ENCODE assay signal across 8 cellular contexts in genomic region chr16:85395207-85395912, GRCh38.
DNase-seq lines count a peak whose midpoint lies in the region; ATAC-seq and TF ChIP-seq lines count a peak whose summit lies in the region.

No MANE protein-coding gene starts in this region.

- H3K9me3 ChIP-seq in tibial artery, result no peaks in the 10 kb centered on the region

- H3K27ac Mint-ChIP-seq in activated naive CD8-positive, alpha-beta T cell treated with anti-CD3 and anti-CD28 coated beads, Interleukin-2, amount 10 ng/mL, durations not matched to agents 7 days and 5 days, result no peak overlapping the region
- no peak overlapping the region for H3K27ac Mint-ChIP-seq in activated naive CD8-positive, alpha-beta T cell treated with anti-CD3 and anti-CD28 coated beads, Interleukin-2, amount 50 U/mL, for 24 hours

- no peaks in the 10 kb centered on the region for H3K4me1 Mint-ChIP-seq in activated naive CD8-positive, alpha-beta T cell treated with anti-CD3 and anti-CD28 coated beads, Interleukin-2, amount 10 ng/mL, durations not matched to agents 7 days and 5 days
- H3K4me1 Mint-ChIP-seq in activated naive CD8-positive, alpha-beta T cell treated with anti-CD3 and anti-CD28 coated beads, Interleukin-2, amount 50 U/mL, for 24 hours, result no peaks in the 10 kb centered on the region

- POLR2A ChIA-PET in activated naive CD8-positive, alpha-beta T cell treated with anti-CD3 and anti-CD28 coated beads, Interleukin-2, amount 10 ng/mL, durations not matched to agents 7 days and 5 days (lab: Charles Lee), result no interaction called here

- H3K4me1 ChIP-seq in tibial artery, result peaks cover 0 to 48% (median 43%) of the 10 kb centered on the region in 4 donors

- TF ChIP-seq CTCF in brain microvascular endothelial cell (IDR thresholded peaks at IDR 0.05; ENCODE audit: low read depth, low read length, missing control alignments), result no peak
- no peak for TF ChIP-seq CTCF in tibial artery (IDR thresholded peaks at IDR 0.05)

- no peaks in the 10 kb centered on the region for H3K36me3 Mint-ChIP-seq in activated naive CD8-positive, alpha-beta T cell treated with anti-CD3 and anti-CD28 coated beads, Interleukin-2, amount 10 ng/mL, durations not matched to agents 7 days and 5 days
- no peaks in the 10 kb centered on the region for H3K36me3 Mint-ChIP-seq in activated naive CD8-positive, alpha-beta T cell treated with anti-CD3 and anti-CD28 coated beads, Interleukin-2, amount 50 U/mL, for 24 hours (ENCODE audit: low read depth)

- intact Hi-C loops in tibial artery (cut with DNase I; ENCODE audit: low total_unique reads), result loop anchor here (10.0 kb wide), 1 partner anchor 219 kb away; the partner anchor contains the start of gene GSE1

- peak; percentile 22 for DNase-seq in activated naive CD8-positive, alpha-beta T cell treated with anti-CD3 and anti-CD28 coated beads, Interleukin-2, amount 10 ng/mL, durations not matched to agents 7 days and 5 days
- DNase-seq in activated naive CD8-positive, alpha-beta T cell treated with anti-CD3 and anti-CD28 coated beads, Interleukin-2, amount 50 U/mL, for 24 hours, result no peak
- DNase-seq in NCI-H2196 (lab: John Stamatoyannopoulos, UW; ENCODE audit: unreplicated experiment) (peak; percentile 69), brain microvascular endothelial cell (peak; percentile 95), left kidney (ENCODE audit: low read depth, low spot score) (peak; percentile 96), tibial artery (peak; percentile 88 to 98), KG1 (lab: John Stamatoyannopoulos, UW) (no peak), activated gamma-delta T cell (lab: John Stamatoyannopoulos, UW) (no peak)

- peak overlapping the region; percentile 89 for H3K27ac ChIP-seq in brain microvascular endothelial cell
- H3K27ac ChIP-seq in tibial artery, result peak overlapping the region; percentile 78 to 89

- ATAC-seq in activated naive CD8-positive, alpha-beta T cell treated with anti-CD3 and anti-CD28 coated beads, Interleukin-2, amount 10 ng/mL, durations not matched to agents 7 days and 5 days (ENCODE audit: low read depth), result no peak
- no peak for ATAC-seq in activated naive CD8-positive, alpha-beta T cell treated with anti-CD3 and anti-CD28 coated beads, Interleukin-2, amount 50 U/mL, for 24 hours

- H3K27me3 ChIP-seq in brain microvascular endothelial cell (replicated peaks) (no peaks in the 10 kb centered on the region), tibial artery (no peaks in the 10 kb centered on the region)

- H3K9me3 Mint-ChIP-seq in activated naive CD8-positive, alpha-beta T cell treated with anti-CD3 and anti-CD28 coated beads, Interleukin-2, amount 10 ng/mL, durations not matched to agents 7 days and 5 days, result no peaks in the 10 kb centered on the region
- H3K9me3 Mint-ChIP-seq in activated naive CD8-positive, alpha-beta T cell treated with anti-CD3 and anti-CD28 coated beads, Interleukin-2, amount 50 U/mL, for 24 hours, result no peaks in the 10 kb centered on the region

- H3K4me3 ChIP-seq in brain microvascular endothelial cell (ENCODE audit: low read depth, low read length) (no peak overlapping the region), tibial artery (peak overlapping the region; percentile 5 to 19)

- in situ Hi-C loops in brain microvascular endothelial cell (cut with HindIII; ENCODE audit: low pct_ligation_motif_present, low sequenced_read_pairs), result no loop called here

- H3K4me3 Mint-ChIP-seq in activated naive CD8-positive, alpha-beta T cell treated with anti-CD3 and anti-CD28 coated beads, Interleukin-2, amount 10 ng/mL, durations not matched to agents 7 days and 5 days, result no peak overlapping the region
- no peak overlapping the region for H3K4me3 Mint-ChIP-seq in activated naive CD8-positive, alpha-beta T cell treated with anti-CD3 and anti-CD28 coated beads, Interleukin-2, amount 50 U/mL, for 24 hours

- no peaks in the 10 kb centered on the region for H3K27me3 Mint-ChIP-seq in activated naive CD8-positive, alpha-beta T cell treated with anti-CD3 and anti-CD28 coated beads, Interleukin-2, amount 10 ng/mL, durations not matched to agents 7 days and 5 days
- H3K27me3 Mint-ChIP-seq in activated naive CD8-positive, alpha-beta T cell treated with anti-CD3 and anti-CD28 coated beads, Interleukin-2, amount 50 U/mL, for 24 hours, result no peaks in the 10 kb centered on the region

- H3K36me3 ChIP-seq in brain microvascular endothelial cell (replicated peaks) (no peaks in the 10 kb centered on the region), tibial artery (no peaks in the 10 kb centered on the region)

Comparison
In these comparisons a context has a peak if more than half of its experiments do, and no peak if none do; other contexts are left out.
1. DNase-seq: peak in activated naive CD8-positive, alpha-beta T cell treated with anti-CD3 and anti-CD28 coated beads, Interleukin-2, amount 10 ng/mL, durations not matched to agents 7 days and 5 days (single experiment), NCI-H2196 (single experiment), brain microvascular endothelial cell (single experiment), left kidney (single experiment) and tibial artery (2 of 2); none in activated naive CD8-positive, alpha-beta T cell treated with anti-CD3 and anti-CD28 coated beads, Interleukin-2, amount 50 U/mL, for 24 hours (single experiment), KG1 (single experiment) and activated gamma-delta T cell (single experiment).